Comparison of ENCODE assay signal across 8 cellular contexts in the genomic region with DNA sequence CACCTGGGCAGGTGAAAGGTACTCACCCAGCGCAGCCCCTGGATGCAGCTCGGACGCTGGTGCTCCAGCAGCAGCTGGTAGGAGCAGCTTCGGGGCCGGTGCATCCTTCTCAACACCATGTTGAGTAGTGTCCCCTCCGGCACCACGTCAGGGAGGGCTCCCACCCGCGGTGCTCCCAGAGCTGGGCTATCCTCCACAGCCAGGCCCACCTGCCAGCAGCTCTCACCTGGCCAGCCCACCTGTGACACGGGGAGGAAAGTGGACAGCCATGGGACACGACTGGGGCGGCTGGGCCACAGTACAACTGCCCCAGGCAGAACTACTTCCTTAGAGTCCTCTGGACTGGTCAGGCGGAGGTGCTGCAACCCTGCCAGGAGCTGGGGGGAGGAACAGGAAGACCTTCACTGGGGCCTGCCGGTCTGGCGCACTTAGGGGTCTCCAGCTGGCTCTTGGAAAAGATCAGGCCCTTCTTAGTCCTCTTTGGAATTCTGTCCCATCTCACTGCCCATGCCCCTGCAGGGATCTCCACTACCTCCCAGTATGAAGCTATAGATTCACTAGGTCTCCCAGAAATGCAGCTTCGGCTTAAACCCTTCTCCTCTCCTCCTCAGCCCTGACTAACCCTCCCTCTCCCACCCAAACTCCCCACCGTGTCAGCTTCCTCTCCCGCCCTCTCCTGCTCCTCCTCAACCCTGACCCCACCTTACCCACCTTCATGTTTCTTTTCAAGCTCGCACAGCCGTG. TPM values are rescaled to one million over a fixed set of nuclear protein-coding genes. Genes with fewer than 3 reads are reported as not detected.
DNase-seq lines count a peak whose midpoint lies in the region; ATAC-seq and TF ChIP-seq lines count a peak whose summit lies in the region.

No MANE protein-coding gene starts in this region.

- H3K27me3 ChIP-seq in iPS-20b (ENCODE audit: insufficient read depth, low read length) (peaks cover 22% of the 10 kb centered on the region; the same call in 1 of the 2 replicates), skeletal muscle tissue (ENCODE audit: control insufficient read depth in 3 of 3, insufficient read depth in 3 of 3, low read length in 3 of 3) (no peaks in the 10 kb centered on the region)

- ATAC-seq in GM21723 (IDR thresholded peaks at IDR 0.05; ENCODE audit: unreplicated experiment) (no peak), HG02571 (IDR thresholded peaks at IDR 0.05; ENCODE audit: unreplicated experiment) (no peak)

- no peak for DNase-seq in HFFc6
- peak in 30 of 58 donors; percentile 20 to 75 (median 43) for DNase-seq in anterior cingulate cortex (lab: John Stamatoyannopoulos, UW)
- no peak for DNase-seq in NCI-H187 treated with DMSO at 0.1 percent for 48 hours (lab: John Stamatoyannopoulos, UW)
- no peak for DNase-seq in stimulated activated CD4-positive, alpha-beta T cell treated with anti-CD3 and anti-CD28 coated beads, Interleukin-4, amount 100 ng/mL, for 1 hour

- H3K9ac ChIP-seq in iPS-20b (ENCODE audit: low read depth, low read length) (peak overlapping the region; percentile 45; the same call in 1 of the 2 replicates), skeletal muscle tissue (ENCODE audit: low read depth in 1 of 3, low read length in 3 of 3) (peak overlapping the region; percentile 59 to 79 (median 77))

- no peak for TF ChIP-seq CTCF in HFFc6 (IDR thresholded peaks at IDR 0.05)

- H3K4me3 Mint-ChIP-seq in HFFc6 = peak overlapping the region; percentile 80

- no peak overlapping the region for H3K27ac ChIP-seq in iPS-20b (ENCODE audit: low read length)
- peak overlapping the region; percentile 57 for H3K27ac ChIP-seq in skeletal muscle tissue (ENCODE audit: low read depth, low read length)

- peaks cover 29% of the 10 kb centered on the region for H3K4me1 Mint-ChIP-seq in HFFc6 (ENCODE audit: low read depth)

- peaks cover 27% of the 10 kb centered on the region for H3K4me1 ChIP-seq in iPS-20b (ENCODE audit: insufficient read depth, low read length)
- H3K4me1 ChIP-seq in skeletal muscle tissue (ENCODE audit: control insufficient read depth in 3 of 3, insufficient read depth in 3 of 3, low read length in 3 of 3) = peaks cover 37 to 52% (median 41%) of the 10 kb centered on the region in 3 donors

- peak overlapping the region; percentile 33; the same call in 1 of the 2 replicates for H3K27ac Mint-ChIP-seq in HFFc6

- H3K9me3 Mint-ChIP-seq in HFFc6 = no peaks in the 10 kb centered on the region

- no peaks in the 10 kb centered on the region for H3K9me3 ChIP-seq in iPS-20b (ENCODE audit: insufficient read depth, low read depth, low read length)
- H3K9me3 ChIP-seq in skeletal muscle tissue (ENCODE audit: control insufficient read depth in 3 of 3, low read length in 3 of 3) = no peaks in the 10 kb centered on the region

- no peaks in the 10 kb centered on the region for H3K36me3 ChIP-seq in iPS-20b (ENCODE audit: insufficient read depth, low read depth, low read length)
- no peaks in the 10 kb centered on the region for H3K36me3 ChIP-seq in skeletal muscle tissue (ENCODE audit: control insufficient read depth in 3 of 3, insufficient read depth in 3 of 3, low read length in 3 of 3)

- no peaks in the 10 kb centered on the region for H3K36me3 Mint-ChIP-seq in HFFc6 (ENCODE audit: low read depth)

- no peaks in the 10 kb centered on the region; the same call in 1 of the 2 replicates for H3K27me3 Mint-ChIP-seq in HFFc6 (ENCODE audit: insufficient read depth)

- H3K4me3 ChIP-seq in iPS-20b (ENCODE audit: low read length) = peak overlapping the region; percentile 68; the same call in 1 of the 2 replicates
- H3K4me3 ChIP-seq in skeletal muscle tissue (ENCODE audit: low read length in 3 of 3) = peak overlapping the region; percentile 74 to 79 (median 77)

RNA-seq across cellular contexts. Expression of a gene that starts 0.7 kb away (rescaled TPM):
- 1 to 10 TPM; 2.0 to 4.1 (median 3.1) TPM for total RNA-seq in HFFc6 (2021; fragmentation: NEBNext Ultra II Directional; extraction: Animal tissue kit (Norgen Biotek cat#: 25700))
- total RNA-seq in skeletal muscle tissue = 8.4 TPM

RNA-seq across cellular contexts. Expression of a gene that starts 15.0 kb away (rescaled TPM):
- 10 to 100 TPM; 18.8 to 24.5 (median 21.0) TPM for total RNA-seq in HFFc6 (2021; fragmentation: NEBNext Ultra II Directional; extraction: Animal tissue kit (Norgen Biotek cat#: 25700))
- 7.8 TPM for total RNA-seq in skeletal muscle tissue

RNA-seq across cellular contexts. Expression of a gene that starts 32.7 kb away (rescaled TPM):
- total RNA-seq in HFFc6 (2021; fragmentation: NEBNext Ultra II Directional; extraction: Animal tissue kit (Norgen Biotek cat#: 25700)) = under 1 TPM in 1 of 6 experiments, not detected in 5; 0.11 TPM
- total RNA-seq in skeletal muscle tissue = 1.0 TPM

RNA-seq across cellular contexts. Expression of a gene that starts 52.2 kb away (rescaled TPM):
- 10 to 100 TPM; 26.3 to 43.4 (median 39.0) TPM for total RNA-seq in HFFc6 (2021; fragmentation: NEBNext Ultra II Directional; extraction: Animal tissue kit (Norgen Biotek cat#: 25700))
- total RNA-seq in skeletal muscle tissue = 5.2 TPM

Comparison
In these comparisons a context has a peak if more than half of its experiments do, and no peak if none do; other contexts are left out.
1. DNase-seq: peak in anterior cingulate cortex (30 of 58); none in HFFc6 (single experiment), NCI-H187 treated with DMSO at 0.1 percent for 48 hours (single experiment) and stimulated activated CD4-positive, alpha-beta T cell treated with anti-CD3 and anti-CD28 coated beads, Interleukin-4, amount 100 ng/mL, for 1 hour (single experiment).